In the genomic region with DNA sequence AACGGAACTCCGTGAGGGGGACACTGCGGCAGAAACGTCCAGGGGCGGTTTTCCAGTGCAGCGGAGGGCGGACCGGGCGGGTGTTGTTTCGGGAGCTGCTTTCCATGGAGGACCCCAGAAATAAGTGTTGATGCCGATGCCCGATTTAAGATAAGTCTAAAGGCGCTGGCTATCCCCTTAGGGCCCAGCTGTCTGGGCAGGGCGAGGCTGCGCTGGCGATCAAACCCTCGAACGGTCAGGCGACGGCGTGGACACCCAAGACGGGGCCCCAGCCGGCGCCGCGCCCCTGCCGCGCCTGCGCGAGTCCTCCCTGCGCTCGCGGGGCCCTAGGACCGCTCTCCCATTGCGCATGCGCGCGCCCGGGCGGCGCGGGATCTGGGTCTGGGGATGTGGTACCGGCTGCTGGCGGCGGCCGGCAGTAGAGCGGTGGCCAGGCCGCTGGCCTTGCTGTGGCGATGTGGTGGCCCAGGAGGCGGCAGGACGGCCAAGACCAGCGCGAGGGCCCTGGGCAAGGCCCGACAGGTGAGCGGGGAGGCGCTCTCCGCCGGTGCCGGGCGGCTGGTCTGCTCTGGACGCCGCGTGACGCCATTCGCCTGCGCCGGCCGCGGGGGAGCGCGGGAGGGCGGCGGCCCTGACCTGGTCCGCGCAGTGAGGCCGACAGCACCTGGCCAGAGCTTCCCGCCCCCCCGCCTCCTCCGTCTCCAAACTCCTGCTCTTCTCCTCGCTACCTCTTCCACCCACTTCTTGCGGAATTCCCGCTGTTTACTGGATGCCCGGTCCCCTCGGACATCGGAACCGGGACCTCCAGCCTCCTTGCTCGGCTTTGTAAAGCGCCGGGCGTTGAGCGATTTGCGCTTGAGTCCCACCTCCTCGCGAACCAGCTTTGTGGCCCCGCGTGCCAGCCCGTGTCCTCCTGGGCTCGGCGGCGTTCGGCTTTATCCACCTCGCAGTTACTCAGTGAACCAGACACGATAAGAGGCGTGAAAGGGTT, we compare ENCODE assay signal across 8 cellular contexts. TPM values are rescaled to one million over a fixed set of nuclear protein-coding genes. Genes with fewer than 3 reads are reported as not detected.
DNase-seq lines count a peak whose midpoint lies in the region; ATAC-seq and TF ChIP-seq lines count a peak whose summit lies in the region.

No MANE protein-coding gene starts in this region.

- H3K79me2 ChIP-seq in MM.1S (ENCODE audit: low read length) = peaks cover 34% of the 10 kb centered on the region

- no peaks in the 10 kb centered on the region for H3K9me2 ChIP-seq in MM.1S (replicated peaks; ENCODE audit: insufficient read depth, low read length)

- peak overlapping the region; percentile 100 for H3K4me3 Mint-ChIP-seq in activated naive CD4-positive, alpha-beta T cell treated with anti-CD3 and anti-CD28 coated beads, Interleukin-2, amount 50 U/mL, for 24 hours
- H3K4me3 Mint-ChIP-seq in osteocyte (ENCODE audit: unreplicated experiment) = peak overlapping the region; percentile 96

- peaks cover 14% of the 10 kb centered on the region for H3K36me3 ChIP-seq in HAP-1 (replicated peaks)
- no peaks in the 10 kb centered on the region for H3K36me3 ChIP-seq in MM.1S (replicated peaks; ENCODE audit: insufficient read depth, low read length)
- H3K36me3 ChIP-seq in SK-N-MC (ENCODE audit: insufficient read depth, low read length) = no peaks in the 10 kb centered on the region; the same call in 1 of the 2 replicates
- H3K36me3 ChIP-seq in thoracic aorta = no peaks in the 10 kb centered on the region

- no peaks in the 10 kb centered on the region for H3K27me3 Mint-ChIP-seq in activated naive CD4-positive, alpha-beta T cell treated with anti-CD3 and anti-CD28 coated beads, Interleukin-2, amount 50 U/mL, for 24 hours
- no peaks in the 10 kb centered on the region for H3K27me3 Mint-ChIP-seq in osteocyte (ENCODE audit: unreplicated experiment)

- H3F3A ChIP-seq in MM.1S (ENCODE audit: insufficient read depth, low read length) = no peaks in the 10 kb centered on the region

- DNase-seq in GM03348 (ENCODE audit: low spot score) (peak; percentile 100), HAP-1 (ENCODE audit: low spot score in 2 of 2) (peak; percentile 86 to 91), MM.1S (peak; percentile 85), SK-N-MC (ENCODE audit: low read depth, low spot score) (no peak), head of caudate nucleus (peak; percentile 64 to 96 (median 91)), osteocyte (ENCODE audit: extremely low spot score, unreplicated experiment) (peak; percentile 97), thoracic aorta (ENCODE audit: low spot score) (peak; percentile 66)

- in situ Hi-C loops in HAP-1 (cut with MboI; ENCODE audit: low sequenced_read_pairs) = no loop called here

- peaks cover 4% of the 10 kb centered on the region; the same call in 1 of the 2 replicates for H3K9me3 ChIP-seq in HAP-1
- no peaks in the 10 kb centered on the region for H3K9me3 ChIP-seq in MM.1S (replicated peaks; ENCODE audit: insufficient read depth, low read length)
- H3K9me3 ChIP-seq in SK-N-MC (ENCODE audit: low read depth, low read length) = no peaks in the 10 kb centered on the region
- no peaks in the 10 kb centered on the region for H3K9me3 ChIP-seq in thoracic aorta

- peak overlapping the region; percentile 90 for H3K9ac ChIP-seq in MM.1S (ENCODE audit: low read length)
- H3K9ac ChIP-seq in SK-N-MC (ENCODE audit: insufficient read length) = peak overlapping the region; percentile 90

- H2AFZ ChIP-seq in MM.1S (ENCODE audit: low read length) = peak overlapping the region; percentile 81

- TF ChIP-seq CTCF in MM.1S (IDR thresholded peaks at IDR 0.05; ENCODE audit: low read length) (no peak), osteocyte (IDR thresholded peaks at IDR 0.05) (no peak), thoracic aorta (IDR thresholded peaks at IDR 0.05) (peak; percentile 15)

- no peaks in the 10 kb centered on the region for H4K20me1 ChIP-seq in MM.1S (ENCODE audit: insufficient read depth, low read length)

- H3K27ac Mint-ChIP-seq in activated naive CD4-positive, alpha-beta T cell treated with anti-CD3 and anti-CD28 coated beads, Interleukin-2, amount 50 U/mL, for 24 hours = peak overlapping the region; percentile 99
- H3K27ac Mint-ChIP-seq in osteocyte (ENCODE audit: unreplicated experiment) = peak overlapping the region; percentile 97

- peak; percentile 96 for ATAC-seq in thoracic aorta (ENCODE audit: insufficient number of reproducible peaks, low FRiP score, low read depth)

- H3K36me3 Mint-ChIP-seq in activated naive CD4-positive, alpha-beta T cell treated with anti-CD3 and anti-CD28 coated beads, Interleukin-2, amount 50 U/mL, for 24 hours = peaks cover 7% of the 10 kb centered on the region
- H3K36me3 Mint-ChIP-seq in osteocyte (ENCODE audit: unreplicated experiment) = no peaks in the 10 kb centered on the region

- peak overlapping the region; percentile 68; the same call in 1 of the 2 replicates for H3K4me2 ChIP-seq in MM.1S (ENCODE audit: low read depth, low read length)

- H3K4me3 ChIP-seq in HAP-1 = peak overlapping the region; percentile 88
- peak overlapping the region; percentile 83 for H3K4me3 ChIP-seq in MM.1S (ENCODE audit: low read length)
- H3K4me3 ChIP-seq in SK-N-MC = peak overlapping the region; percentile 88
- H3K4me3 ChIP-seq in thoracic aorta = peak overlapping the region; percentile 82

- H3K27me3 ChIP-seq in HAP-1 (ENCODE audit: low read depth) (no peaks in the 10 kb centered on the region), MM.1S (replicated peaks; ENCODE audit: insufficient read depth, low read length) (no peaks in the 10 kb centered on the region), thoracic aorta (replicated peaks; ENCODE audit: insufficient read depth) (no peaks in the 10 kb centered on the region)

- H3K4me1 Mint-ChIP-seq in activated naive CD4-positive, alpha-beta T cell treated with anti-CD3 and anti-CD28 coated beads, Interleukin-2, amount 50 U/mL, for 24 hours = peaks cover 30% of the 10 kb centered on the region
- H3K4me1 Mint-ChIP-seq in osteocyte (ENCODE audit: unreplicated experiment) = peaks cover 15% of the 10 kb centered on the region

- peak overlapping the region; percentile 68; the same call in 1 of the 2 replicates for H3K27ac ChIP-seq in MM.1S (ENCODE audit: low read length)
- H3K27ac ChIP-seq in SK-N-MC = peak overlapping the region; percentile 74
- peak overlapping the region; percentile 77 to 86 for H3K27ac ChIP-seq in thoracic aorta

- H3K9me3 Mint-ChIP-seq in activated naive CD4-positive, alpha-beta T cell treated with anti-CD3 and anti-CD28 coated beads, Interleukin-2, amount 50 U/mL, for 24 hours = no peaks in the 10 kb centered on the region
- H3K9me3 Mint-ChIP-seq in osteocyte (ENCODE audit: unreplicated experiment) = no peaks in the 10 kb centered on the region

- H3K4me1 ChIP-seq in HAP-1 (peaks cover 4% of the 10 kb centered on the region; the same call in 1 of the 2 replicates), MM.1S (ENCODE audit: low read length) (peaks cover 4% of the 10 kb centered on the region; the same call in 1 of the 2 replicates), thoracic aorta (ENCODE audit: control insufficient read depth in 1 of 2, low read depth in 2 of 2) (peaks cover 17 to 24% of the 10 kb centered on the region in 2 donors)

- intact Hi-C loops in head of caudate nucleus (cut with DNase I) = no loop called here

RNA-seq across cellular contexts. Expression of gene DEF8, which starts 24.0 kb away (rescaled TPM):
- total RNA-seq in osteocyte (78.7 and 82.8 TPM in 2 replicates), thoracic aorta (100 to 1,000 TPM in 1 of 2 donors, 10 to 100 TPM in 1; 77.8 to 185 TPM)

RNA-seq across cellular contexts. Expression of gene DBNDD1, which starts 46.7 kb away (rescaled TPM):
- total RNA-seq in osteocyte (0.78 and 1.3 TPM in 2 replicates), thoracic aorta (10 to 100 TPM in 1 of 2 donors, 1 to 10 TPM in 1; 8.7 to 19.9 TPM)

RNA-seq across cellular contexts. Expression of gene TUBB3, which starts 49.4 kb away (rescaled TPM):
- 84.9 and 95.8 TPM in 2 replicates for total RNA-seq in osteocyte
- 10 to 100 TPM in 1 of 2 donors, 1 to 10 TPM in 1; 4.2 to 18.0 TPM for total RNA-seq in thoracic aorta

RNA-seq across cellular contexts. Expression of gene MC1R, which starts 53.9 kb away (rescaled TPM):
- total RNA-seq in osteocyte (6.5 and 6.9 TPM in 2 replicates), thoracic aorta (10 to 100 TPM; 13.1 to 19.3 TPM)
